9 cellular contexts compared by ENCODE assay signal in the genomic region with DNA sequence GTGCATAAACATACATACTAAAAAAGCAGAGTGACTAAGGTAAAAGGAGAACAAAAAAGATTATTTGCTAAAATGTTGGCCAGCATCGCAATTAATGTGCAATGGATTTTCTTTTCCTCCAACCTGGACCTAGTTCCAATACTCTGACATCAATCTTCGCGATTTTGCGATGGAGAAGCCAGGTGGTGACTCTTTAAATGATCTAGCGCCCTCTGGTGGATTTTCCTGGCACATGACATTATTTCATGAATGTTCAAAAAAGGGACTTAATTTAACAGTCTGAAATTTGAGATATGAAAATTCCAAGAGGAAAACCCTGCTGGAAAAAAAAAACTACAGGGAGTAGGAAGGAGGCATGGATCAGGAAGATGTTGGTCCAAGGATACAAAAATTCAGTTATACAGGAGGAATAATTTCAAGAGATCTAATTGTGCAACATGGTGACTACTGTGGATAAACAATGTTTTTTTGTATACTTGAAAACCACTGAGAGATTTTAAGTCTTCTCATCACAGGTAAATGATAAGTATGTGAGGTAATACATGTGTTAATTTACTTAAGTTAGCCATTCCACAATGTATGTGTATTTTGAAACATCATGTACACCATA. TPM values are rescaled to one million over a fixed set of nuclear protein-coding genes. Genes with fewer than 3 reads are reported as not detected.
DNase-seq lines count a peak whose midpoint lies in the region; ATAC-seq and TF ChIP-seq lines count a peak whose summit lies in the region.
"Had no signal": no experiment of that assay in that cellular context is flagged by ENCODE, and none has a peak within 500 bp of the region (broad histone marks: within the 10 kb centered on the region; RNA-seq: fewer than 3 reads in every experiment).

No MANE protein-coding gene starts in this region.

- H3K79me2 ChIP-seq in hepatocyte = no peaks in the 10 kb centered on the region

- 3% methylated on average over 5 of the region's 5 CpGs for WGBS in hepatocyte (ENCODE audit: low lambda C conversion rate, missing lambda C conversion rate)
- 1 to 2% (median 1%) methylated on average over 5 of the region's 5 CpGs for WGBS in spleen, 5 donors

- intact Hi-C loops in spleen (cut with DNase I; ENCODE audit: low total_unique reads) = loop anchor here (5.0 kb wide), 2 partner anchors 250 to 390 kb away; no protein-coding TSS in a partner anchor

- DNase-seq in NCI-H2081 (lab: John Stamatoyannopoulos, UW) (peak; percentile 73), NCI-H2081 treated with DMSO at 0.1 percent for 48 hours (lab: John Stamatoyannopoulos, UW) (no peak), M059J (ENCODE audit: low read depth) (peak; percentile 81), SJCRH30 (peak; percentile 62 to 89), astrocyte of the hippocampus (ENCODE audit: low read depth, low spot score) (peak; percentile 88), hepatocyte (ENCODE audit: low spot score) (peak; percentile 91), spleen (no peak)

- H3K36me3 ChIP-seq in SJCRH30 (no peaks in the 10 kb centered on the region), hepatocyte (replicated peaks; ENCODE audit: insufficient read depth, low read depth) (no peaks in the 10 kb centered on the region), spleen (no peaks in the 10 kb centered on the region)
- H3K36me3 ChIP-seq: BLaER1 treated with 17β-estradiol and CSF1 and Interleukin-3, amounts not matched to agents 10 nM and 100 nM had no signal

- TF ChIP-seq POLR2A in spleen (IDR thresholded peaks at IDR 0.05) = no peak

- no peaks in the 10 kb centered on the region for H3K9me2 ChIP-seq in hepatocyte (replicated peaks; ENCODE audit: insufficient read depth)

- TF ChIP-seq CTCF in hepatocyte (IDR thresholded peaks at IDR 0.05; ENCODE audit: poor library complexity) (peak; percentile 86), spleen (IDR thresholded peaks at IDR 0.05 in 8 of 11, conservative IDR thresholded peaks at IDR 0.05 in 3 of 11) (peak; percentile 35 to 90 (median 80))

- H3K27me3 ChIP-seq in SJCRH30 (peaks cover 9% of the 10 kb centered on the region; the same call in 1 of the 2 replicates), hepatocyte (peaks cover 33% of the 10 kb centered on the region), spleen (replicated peaks in 1 of 7) (peaks cover 2 to 78% (median 38%) of the 10 kb centered on the region in 7 donors)

- no peak overlapping the region for H3K27ac ChIP-seq in SJCRH30
- no peak overlapping the region for H3K27ac ChIP-seq in hepatocyte
- H3K27ac ChIP-seq in spleen = peak overlapping the region in 1 of 8 donors; percentile 48
- H3K27ac ChIP-seq: BLaER1 treated with 17β-estradiol and CSF1 and Interleukin-3, amounts not matched to agents 10 nM and 100 nM had no signal

- H3K4me1 ChIP-seq in SJCRH30 = no peaks in the 10 kb centered on the region
- peaks cover 8% of the 10 kb centered on the region for H3K4me1 ChIP-seq in hepatocyte (ENCODE audit: insufficient read depth)
- H3K4me1 ChIP-seq in spleen = peaks cover 5 to 34% (median 25%) of the 10 kb centered on the region in 6 donors

- H3K9me3 ChIP-seq in SJCRH30 (replicated peaks) (no peaks in the 10 kb centered on the region), hepatocyte (ENCODE audit: low read depth) (no peaks in the 10 kb centered on the region), spleen (no peaks in the 10 kb centered on the region)

- no peaks in the 10 kb centered on the region for H4K20me1 ChIP-seq in hepatocyte (ENCODE audit: insufficient read depth, poor library complexity, severe bottlenecking)

- no peak for ATAC-seq in HG03439 (IDR thresholded peaks at IDR 0.05; ENCODE audit: unreplicated experiment)

- no peak overlapping the region for H3K4me2 ChIP-seq in hepatocyte

- H3K4me3 ChIP-seq in SJCRH30 (no peak overlapping the region), hepatocyte (no peak overlapping the region), spleen (no peak overlapping the region)
- H3K4me3 ChIP-seq: BLaER1 treated with 17β-estradiol and CSF1 and Interleukin-3, amounts not matched to agents 10 nM and 100 nM had no signal

- no peak overlapping the region for H2AFZ ChIP-seq in hepatocyte

RNA-seq across cellular contexts. Expression of a gene that starts 4.3 kb away (rescaled TPM):
- total RNA-seq in M059J (2014; rRNA removed; shearing (Covaris generic)) = 16.1 and 23.3 TPM in 2 replicates
- 0.33 and 0.69 TPM in 2 replicates for total RNA-seq in SJCRH30 (2014; rRNA removed; shearing (Covaris generic))
- 26.0 and 42.6 TPM in 2 replicates for total RNA-seq in hepatocyte
- 69.1 and 73.3 TPM in 2 replicates for polyA plus RNA-seq in hepatocyte
- 100 to 1,000 TPM in 2 of 7 donors, 10 to 100 TPM in 5; 39.6 to 114 (median 63.6) TPM for total RNA-seq in spleen
- 10 to 100 TPM in 1 of 3 donors, 1 to 10 TPM in 2; 9.3 to 21.7 (median 10.0) TPM for polyA plus RNA-seq in spleen

Comparison
In these comparisons a context has a peak if more than half of its experiments do, and no peak if none do; other contexts are left out.
1. DNase-seq: peak in NCI-H2081 (2 of 2), M059J (single experiment), SJCRH30 (2 of 2), astrocyte of the hippocampus (single experiment) and hepatocyte (single experiment); none in NCI-H2081 treated with DMSO at 0.1 percent for 48 hours (single experiment) and spleen (single experiment).
2. RNA of a gene that starts 4.3 kb away (total RNA-seq): 39.6 to 114 TPM in spleen, 26.0 to 42.6 TPM in hepatocyte and 16.1 to 23.3 TPM in M059J; 0.33 to 0.69 TPM in SJCRH30; every median in the first group is over 10 times any median in the second.